1 cellular context compared by ENCODE assay signal in the genomic region with DNA sequence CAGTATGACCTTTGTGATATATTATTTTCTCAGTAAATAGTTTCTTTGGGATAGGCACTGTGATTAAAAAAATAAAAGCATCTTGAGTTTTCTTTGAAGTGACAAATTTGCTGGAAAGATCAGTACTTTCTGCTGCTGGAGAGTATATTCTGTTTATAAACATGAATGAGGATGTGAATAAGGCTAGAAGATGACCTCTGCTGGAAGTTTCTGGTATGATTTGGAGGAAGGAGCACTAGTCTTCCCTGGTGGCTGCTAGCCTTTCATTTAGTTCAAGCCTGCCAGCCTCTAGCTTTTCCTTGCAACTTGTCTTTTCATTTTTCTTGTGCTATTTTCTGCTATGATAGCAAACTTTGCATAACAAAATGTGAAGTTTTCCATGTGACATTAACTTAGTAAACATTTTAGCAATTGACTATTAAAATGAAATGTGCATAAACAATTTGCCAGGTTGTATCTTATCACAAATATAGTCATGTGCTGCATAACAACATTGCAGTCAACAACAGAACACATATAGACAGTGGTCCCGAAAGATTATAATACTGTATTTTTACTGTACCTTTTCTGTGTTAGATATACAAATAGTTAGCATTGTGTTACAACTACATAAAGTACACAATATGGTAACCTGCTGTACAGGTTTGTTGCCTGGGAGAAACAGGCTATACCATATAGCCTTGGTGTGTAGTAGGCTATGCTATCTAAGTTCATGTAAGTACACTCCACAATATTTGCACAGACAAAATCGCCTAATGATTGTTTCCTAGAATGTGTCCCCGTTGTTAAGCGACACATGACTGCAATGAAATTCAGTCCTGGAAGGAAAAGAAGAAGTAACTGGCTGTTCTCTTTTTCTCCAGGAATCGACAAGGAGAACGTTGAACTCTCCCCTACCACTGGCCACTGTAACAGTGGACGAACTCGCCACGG.
TF ChIP-seq lines count a peak whose summit lies in the region.

No MANE protein-coding gene starts in this region.

TF ChIP-seq in Ishikawa, 13 proteins besides CTCF, POLR2A, EP300 and RAD21 (continued from another document):
- TF ChIP-seq CREB1 (IDR thresholded peaks at IDR 0.05; ENCODE audit: low read depth) (no peak), CEBPB (IDR thresholded peaks at IDR 0.05) (no peak), REST (IDR thresholded peaks at IDR 0.05; ENCODE audit: low read depth) (no peak), FOXM1 (IDR thresholded peaks at IDR 0.05; ENCODE audit: borderline replicate concordance, low read depth) (no peak), NFIC (IDR thresholded peaks at IDR 0.05) (no peak), TEAD4 (IDR thresholded peaks at IDR 0.05) (no peak)
